In the genomic region with DNA sequence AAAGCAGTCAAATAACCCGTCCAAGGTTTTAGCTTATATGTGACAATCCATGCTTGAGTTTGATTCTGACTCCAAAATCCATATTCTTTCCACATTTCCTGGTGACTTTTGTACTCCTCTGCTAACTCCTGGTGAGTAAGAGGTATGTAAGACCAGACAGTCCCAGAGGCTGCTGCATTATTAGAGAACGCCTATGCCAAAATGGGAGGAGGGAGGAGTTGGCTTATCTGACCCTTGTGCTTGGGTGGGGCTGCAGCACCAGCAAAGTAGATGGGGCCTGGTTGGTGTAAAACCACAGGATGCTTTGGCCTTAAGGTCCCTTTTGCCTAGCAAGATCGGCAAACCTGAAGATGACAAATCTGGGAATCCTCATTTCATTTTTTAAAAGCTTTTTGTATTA, we compare ENCODE assay signal across 24 cellular contexts.
"Had no signal": no experiment of that assay in that cellular context is flagged by ENCODE, and none has a peak within 500 bp of the region (broad histone marks: within the 10 kb centered on the region; RNA-seq: fewer than 3 reads in every experiment).

No MANE protein-coding gene starts in this region.

- H3K36me3 ChIP-seq: heart right ventricle, lower lobe of right lung, ovary, sigmoid colon, spleen, tibial nerve, upper lobe of left lung had no signal

- H3K4me3 ChIP-seq: heart right ventricle, lower lobe of right lung, ovary, psoas muscle, sigmoid colon, spleen, testis, tibial nerve, upper lobe of left lung had no signal

- H3K27me3 ChIP-seq: ovary, sigmoid colon, testis, upper lobe of left lung had no signal

- H3K4me1 ChIP-seq: heart right ventricle, lower lobe of right lung, psoas muscle, sigmoid colon, spleen, testis, tibial nerve, upper lobe of left lung had no signal

- ATAC-seq: effector memory CD8-positive, alpha-beta T cell; heart right ventricle; left cardiac atrium; left ventricle myocardium superior; lower lobe of right lung; natural killer cell; psoas muscle; right cardiac atrium; stimulated activated memory B cell treated with anti-CD40 and anti-IgM and Interleukin-4, amounts not matched to agents 10 μg/mL and 1 μg/mL and 100 μg/mL, for 72 hours; stimulated activated naive CD8-positive, alpha-beta T cell treated with anti-CD3 and anti-CD28 coated beads, Interleukin-15, Interleukin-2, amounts not matched to agents 100 U/mL and 50 U/mL, for 24 hours had no signal

- DNase-seq: cortex of kidney; effector memory CD8-positive, alpha-beta T cell; foreskin melanocyte; glutamatergic neuron; heart right ventricle; hippocampal formation; left cardiac atrium; left ventricle myocardium superior; lower lobe of right lung; natural killer cell; occipital lobe; ovary; posterior cingulate gyrus; psoas muscle; right cardiac atrium; sigmoid colon; spleen; stimulated activated CD4-positive, alpha-beta T cell treated with anti-CD3 and anti-CD28 coated beads, Interleukin-4, amount 100 ng/mL, for 4 hours; stimulated activated naive CD8-positive, alpha-beta T cell treated with anti-CD3 and anti-CD28 coated beads, Interleukin-15, Interleukin-2, amounts not matched to agents 100 U/mL and 50 U/mL, for 24 hours; substantia nigra; testis; upper lobe of left lung had no signal

- H3K27ac ChIP-seq: heart right ventricle, lower lobe of right lung, ovary, psoas muscle, sigmoid colon, spleen, testis, tibial nerve, upper lobe of left lung had no signal

- H3K9me3 ChIP-seq: lower lobe of right lung, ovary, psoas muscle, sigmoid colon, spleen, testis, tibial nerve, upper lobe of left lung had no signal
